30 cellular contexts compared by ENCODE assay signal in genomic region chr5:67115804-67116203, GRCh38.
"Had no signal": no experiment of that assay in that cellular context is flagged by ENCODE, and none has a peak within 500 bp of the region (broad histone marks: within the 10 kb centered on the region; RNA-seq: fewer than 3 reads in every experiment).

No MANE protein-coding gene starts in this region.

- FAIRE-seq: frontal cortex had no signal

- H3K4me1 Mint-ChIP-seq: activated CD4-positive, alpha-beta memory T cell treated with anti-CD3 and anti-CD28 coated beads, Interleukin-2, amount 10 ng/mL, durations not matched to agents 7 days and 5 days; activated CD4-positive, alpha-beta T cell treated with anti-CD3 and anti-CD28 coated beads, Interleukin-2, amount 10 ng/mL, durations not matched to agents 7 days and 5 days; activated naive CD4-positive, alpha-beta T cell treated with anti-CD3 and anti-CD28 coated beads, Interleukin-2, amount 10 ng/mL, durations not matched to agents 7 days and 5 days had no signal

- H3K4me3 ChIP-seq: ascending aorta, breast epithelium, cardiac muscle cell, colonic mucosa had no signal

- H3K36me3 Mint-ChIP-seq: WTC11 had no signal

- H3K9me3 Mint-ChIP-seq: activated CD4-positive, alpha-beta memory T cell treated with anti-CD3 and anti-CD28 coated beads, Interleukin-2, amount 10 ng/mL, durations not matched to agents 7 days and 5 days; activated CD4-positive, alpha-beta T cell treated with anti-CD3 and anti-CD28 coated beads, Interleukin-2, amount 10 ng/mL, durations not matched to agents 7 days and 5 days; activated naive CD4-positive, alpha-beta T cell treated with anti-CD3 and anti-CD28 coated beads, Interleukin-2, amount 10 ng/mL, durations not matched to agents 7 days and 5 days; activated naive CD4-positive, alpha-beta T cell treated with anti-CD3 and anti-CD28 coated beads, Interleukin-2, amount 50 U/mL, for 72 hours; activated naive CD8-positive, alpha-beta T cell treated with anti-CD3 and anti-CD28 coated beads, Interleukin-2, amount 10 ng/mL, durations not matched to agents 7 days and 5 days; activated T-cell treated with anti-CD3 and anti-CD28 coated beads, Interleukin-2, amount 50 U/mL, for 24 hours; activated T-cell treated with anti-CD3 and anti-CD28 coated beads, Interleukin-2, amount 50 U/mL, for 72 hours; brain; endodermal cell; WTC11 had no signal

- H3K27me3 ChIP-seq: ascending aorta, breast epithelium, cardiac muscle cell, colonic mucosa had no signal

- ATAC-seq: activated naive CD4-positive, alpha-beta T cell treated with anti-CD3 and anti-CD28 coated beads, Interleukin-2, amount 50 U/mL, for 72 hours; activated T-cell treated with anti-CD3 and anti-CD28 coated beads, Interleukin-2, amount 50 U/mL, for 72 hours; esophagus mucosa; WTC11 had no signal

- H3K27ac Mint-ChIP-seq: activated CD4-positive, alpha-beta memory T cell treated with anti-CD3 and anti-CD28 coated beads, Interleukin-2, amount 10 ng/mL, durations not matched to agents 7 days and 5 days; activated CD4-positive, alpha-beta T cell treated with anti-CD3 and anti-CD28 coated beads, Interleukin-2, amount 10 ng/mL, durations not matched to agents 7 days and 5 days; activated naive CD4-positive, alpha-beta T cell treated with anti-CD3 and anti-CD28 coated beads, Interleukin-2, amount 10 ng/mL, durations not matched to agents 7 days and 5 days; activated naive CD4-positive, alpha-beta T cell treated with anti-CD3 and anti-CD28 coated beads, Interleukin-2, amount 50 U/mL, for 72 hours; activated naive CD8-positive, alpha-beta T cell treated with anti-CD3 and anti-CD28 coated beads, Interleukin-2, amount 10 ng/mL, durations not matched to agents 7 days and 5 days; activated T-cell treated with anti-CD3 and anti-CD28 coated beads, Interleukin-2, amount 50 U/mL, for 24 hours; activated T-cell treated with anti-CD3 and anti-CD28 coated beads, Interleukin-2, amount 50 U/mL, for 72 hours; endodermal cell; WTC11 had no signal

- H3K4me3 Mint-ChIP-seq: activated CD4-positive, alpha-beta memory T cell treated with anti-CD3 and anti-CD28 coated beads, Interleukin-2, amount 10 ng/mL, durations not matched to agents 7 days and 5 days; activated CD4-positive, alpha-beta T cell treated with anti-CD3 and anti-CD28 coated beads, Interleukin-2, amount 10 ng/mL, durations not matched to agents 7 days and 5 days; activated naive CD4-positive, alpha-beta T cell treated with anti-CD3 and anti-CD28 coated beads, Interleukin-2, amount 10 ng/mL, durations not matched to agents 7 days and 5 days; activated naive CD8-positive, alpha-beta T cell treated with anti-CD3 and anti-CD28 coated beads, Interleukin-2, amount 10 ng/mL, durations not matched to agents 7 days and 5 days; activated T-cell treated with anti-CD3 and anti-CD28 coated beads, Interleukin-2, amount 50 U/mL, for 24 hours; activated T-cell treated with anti-CD3 and anti-CD28 coated beads, Interleukin-2, amount 50 U/mL, for 72 hours; brain; endodermal cell; WTC11 had no signal

- H3K9me3 ChIP-seq: ascending aorta, breast epithelium, colonic mucosa had no signal

- DNase-seq: activated CD4-positive, alpha-beta memory T cell treated with anti-CD3 and anti-CD28 coated beads, Interleukin-2, amount 10 ng/mL, durations not matched to agents 7 days and 5 days; activated CD4-positive, alpha-beta T cell treated with anti-CD3 and anti-CD28 coated beads for 1 hour; activated CD4-positive, alpha-beta T cell treated with anti-CD3 and anti-CD28 coated beads for 4 hours; activated CD4-positive, alpha-beta T cell treated with anti-CD3 and anti-CD28 coated beads, Interleukin-2, amount 10 ng/mL, durations not matched to agents 7 days and 5 days; activated CD4-positive, alpha-beta T cell treated with anti-CD3 and anti-CD28 coated beads, Interleukin-2, amount 50 U/mL, for 4 hours; activated CD8-positive, alpha-beta memory T cell treated with anti-CD3 and anti-CD28 coated beads, Interleukin-2, amount 50 U/mL, for 48 hours; activated gamma-delta T cell; activated naive CD4-positive, alpha-beta T cell; activated naive CD4-positive, alpha-beta T cell treated with anti-CD3 and anti-CD28 coated beads, Interleukin-2, amount 10 ng/mL, durations not matched to agents 7 days and 5 days; activated naive CD8-positive, alpha-beta T cell treated with anti-CD3 and anti-CD28 coated beads, Interleukin-2, amount 10 ng/mL, durations not matched to agents 7 days and 5 days; activated T-cell treated with anti-CD3 and anti-CD28 coated beads for 4 hours; activated T-cell treated with anti-CD3 and anti-CD28 coated beads, Interleukin-2, amount 50 U/mL, for 24 hours; activated T-cell treated with anti-CD3 and anti-CD28 coated beads, Interleukin-2, amount 50 U/mL, for 72 hours; central memory CD4-positive, alpha-beta T cell; cerebellar nuclear complex; colonic mucosa; effector CD8-positive, alpha-beta T cell; endodermal cell; foreskin fibroblast; head of caudate nucleus; T-helper 1 cell; T-helper 2 cell had no signal

- H3K27ac ChIP-seq: ascending aorta, breast epithelium, colonic mucosa had no signal

- H3K36me3 ChIP-seq: breast epithelium had no signal

- H3K4me1 ChIP-seq: ascending aorta, breast epithelium, colonic mucosa had no signal

- H3K27me3 Mint-ChIP-seq: activated CD4-positive, alpha-beta memory T cell treated with anti-CD3 and anti-CD28 coated beads, Interleukin-2, amount 10 ng/mL, durations not matched to agents 7 days and 5 days; activated CD4-positive, alpha-beta T cell treated with anti-CD3 and anti-CD28 coated beads, Interleukin-2, amount 10 ng/mL, durations not matched to agents 7 days and 5 days; activated naive CD4-positive, alpha-beta T cell treated with anti-CD3 and anti-CD28 coated beads, Interleukin-2, amount 10 ng/mL, durations not matched to agents 7 days and 5 days; activated naive CD8-positive, alpha-beta T cell treated with anti-CD3 and anti-CD28 coated beads, Interleukin-2, amount 10 ng/mL, durations not matched to agents 7 days and 5 days; activated T-cell treated with anti-CD3 and anti-CD28 coated beads, Interleukin-2, amount 50 U/mL, for 24 hours; brain had no signal
